In genomic region chr10:11255796-11256444, GRCh38 we compare ENCODE assay signal across 12 cellular contexts.
DNase-seq lines count a peak whose midpoint lies in the region; ATAC-seq and TF ChIP-seq lines count a peak whose summit lies in the region.
"Had no signal": no experiment of that assay in that cellular context is flagged by ENCODE, and none has a peak within 500 bp of the region (broad histone marks: within the 10 kb centered on the region; RNA-seq: fewer than 3 reads in every experiment).

No MANE protein-coding gene starts in this region.

- no peak overlapping the region for H3K9ac ChIP-seq in OCI-LY3 (ENCODE audit: low read length)

- H3K27me3 ChIP-seq in OCI-LY3 (ENCODE audit: low read depth, low read length): peaks cover 9% of the 10 kb centered on the region; the same call in 1 of the 2 replicates
- H3K27me3 ChIP-seq in GM23338 (ENCODE audit: insufficient read depth): no peaks in the 10 kb centered on the region

- peaks cover 57% of the 10 kb centered on the region in 2 donors for H3K4me1 Mint-ChIP-seq in natural killer cell treated with Interleukin-12 subunit alpha and Interleukin-12 subunit beta and Interleukin-15 and Interleukin-18, amount 100 ng/mL, for 72 hours (ENCODE audit: low read depth in 2 of 2)
- H3K4me1 Mint-ChIP-seq in GM23338: peaks cover 15% of the 10 kb centered on the region

- H3K79me2 ChIP-seq in OCI-LY3 (ENCODE audit: low read length) (no peaks in the 10 kb centered on the region), GM23338 (replicated peaks; ENCODE audit: insufficient read depth) (no peaks in the 10 kb centered on the region)

- peak overlapping the region; percentile 76 to 86 for H3K27ac Mint-ChIP-seq in natural killer cell treated with Interleukin-12 subunit alpha and Interleukin-12 subunit beta and Interleukin-15 and Interleukin-18, amount 100 ng/mL, for 72 hours
- H3K27ac Mint-ChIP-seq in GM23338: no peak overlapping the region

- H3K27ac ChIP-seq in OCI-LY3 (ENCODE audit: low read length): no peak overlapping the region
- no peak overlapping the region for H3K27ac ChIP-seq in GM23338 (ENCODE audit: low read depth)
- H3K27ac ChIP-seq: A549, lower lobe of right lung had no signal

- H3K4me3 ChIP-seq in OCI-LY3 (ENCODE audit: low read length): no peak overlapping the region
- H3K4me3 ChIP-seq in GM23338: no peak overlapping the region
- H3K4me3 ChIP-seq: A549, lower lobe of right lung had no signal

- H3F3A ChIP-seq in GM23338 (replicated peaks; ENCODE audit: low read depth): no peaks in the 10 kb centered on the region

- H3K4me2 ChIP-seq in OCI-LY3 (ENCODE audit: low read length): peak overlapping the region; percentile 42
- no peak overlapping the region for H3K4me2 ChIP-seq in GM23338
- H3K4me2 ChIP-seq: A549 had no signal

- peak; percentile 57 for ATAC-seq in HG02870 (IDR thresholded peaks at IDR 0.05; ENCODE audit: unreplicated experiment)
- ATAC-seq in natural killer cell treated with Interleukin-12 subunit alpha and Interleukin-12 subunit beta and Interleukin-15 and Interleukin-18, amount 100 ng/mL, for 72 hours: no peak
- no peak for ATAC-seq in GM23338
- ATAC-seq: A549 had no signal

- H3K36me3 ChIP-seq in OCI-LY3 (replicated peaks; ENCODE audit: low read depth, low read length) (no peaks in the 10 kb centered on the region), GM23338 (ENCODE audit: insufficient read depth) (no peaks in the 10 kb centered on the region)

- H3K36me3 Mint-ChIP-seq in natural killer cell treated with Interleukin-12 subunit alpha and Interleukin-12 subunit beta and Interleukin-15 and Interleukin-18, amount 100 ng/mL, for 72 hours: peaks cover 32% of the 10 kb centered on the region
- H3K36me3 Mint-ChIP-seq in GM23338 (ENCODE audit: low read depth): no peaks in the 10 kb centered on the region

- DNase-seq in NCI-H1417 (lab: John Stamatoyannopoulos, UW): peak in 2 of 3 experiments; percentile 1 to 58
- DNase-seq in NCI-H1417 treated with DMSO at 0.1 percent for 48 hours (lab: John Stamatoyannopoulos, UW): no peak
- DNase-seq in natural killer cell treated with Interleukin-12 subunit alpha and Interleukin-12 subunit beta and Interleukin-15 and Interleukin-18, amount 100 ng/mL, for 72 hours (ENCODE audit: low spot score): no peak
- no peak for DNase-seq in GM23338 (ENCODE audit: low spot score)
- no peak for DNase-seq in DMS 273 treated with DMSO at 0.1 percent for 48 hours (lab: John Stamatoyannopoulos, UW)
- no peak for DNase-seq in NCI-H1092 (lab: John Stamatoyannopoulos, UW)
- DNase-seq: activated gamma-delta T cell treated with Interleukin-2 at 50 U/mL for 16 hours, lower lobe of right lung, small intestine had no signal

- H3K4me3 Mint-ChIP-seq in natural killer cell treated with Interleukin-12 subunit alpha and Interleukin-12 subunit beta and Interleukin-15 and Interleukin-18, amount 100 ng/mL, for 72 hours: no peak overlapping the region
- H3K4me3 Mint-ChIP-seq in GM23338: no peak overlapping the region

- no peaks in the 10 kb centered on the region for H3K9me3 ChIP-seq in OCI-LY3 (ENCODE audit: insufficient read depth, low read length)
- H3K9me3 ChIP-seq: A549, lower lobe of right lung had no signal

- no peaks in the 10 kb centered on the region for H3K9me3 Mint-ChIP-seq in natural killer cell treated with Interleukin-12 subunit alpha and Interleukin-12 subunit beta and Interleukin-15 and Interleukin-18, amount 100 ng/mL, for 72 hours
- H3K9me3 Mint-ChIP-seq in GM23338: no peaks in the 10 kb centered on the region

- H3K4me1 ChIP-seq in OCI-LY3 (ENCODE audit: low read length) (peaks cover 18% of the 10 kb centered on the region), GM23338 (ENCODE audit: insufficient read depth) (no peaks in the 10 kb centered on the region)
- H3K4me1 ChIP-seq: A549, lower lobe of right lung had no signal

- H2AFZ ChIP-seq in OCI-LY3 (ENCODE audit: low read depth, low read length) (no peak overlapping the region), GM23338 (no peak overlapping the region)

- H4K20me1 ChIP-seq in OCI-LY3 (ENCODE audit: insufficient read depth, low read length) (0 out of 2 replicates have a peak, but pooled peaks cover under 1% of the 10 kb centered on the region), GM23338 (replicated peaks; ENCODE audit: insufficient read depth) (no peaks in the 10 kb centered on the region; the same call in 1 of the 2 replicates)

- TF ChIP-seq CTCF in OCI-LY3 (IDR thresholded peaks at IDR 0.05; ENCODE audit: low read depth, low read length): no peak
- TF ChIP-seq CTCF in GM23338 (conservative IDR thresholded peaks at IDR 0.05; ENCODE audit: low read depth in 2 of 2): no peak

- H3K9me2 ChIP-seq in GM23338 (ENCODE audit: insufficient read depth): no peaks in the 10 kb centered on the region

- H3K27me3 Mint-ChIP-seq in natural killer cell treated with Interleukin-12 subunit alpha and Interleukin-12 subunit beta and Interleukin-15 and Interleukin-18, amount 100 ng/mL, for 72 hours: no peaks in the 10 kb centered on the region
- H3K27me3 Mint-ChIP-seq in GM23338 (ENCODE audit: insufficient read depth, low read depth, poor library complexity): peaks cover 10% of the 10 kb centered on the region

TF ChIP-seq in GM23338, 12 proteins besides CTCF, POLR2A, EP300 and RAD21:
- TF ChIP-seq CREB1 (CRISPR knock-in tag; IDR thresholded peaks at IDR 0.05; ENCODE audit: low read depth) (no peak), JUNB (IDR thresholded peaks at IDR 0.05; ENCODE audit: unreplicated experiment) (no peak), EZH2phosphoT487 (IDR thresholded peaks at IDR 0.05; ENCODE audit: unreplicated experiment) (no peak), ETS1 (IDR thresholded peaks at IDR 0.05) (no peak), STAT1 (IDR thresholded peaks at IDR 0.05; ENCODE audit: unreplicated experiment) (no peak), NANOG (IDR thresholded peaks at IDR 0.05; ENCODE audit: borderline replicate concordance) (no peak), POLR2AphosphoS5 (IDR thresholded peaks at IDR 0.05; ENCODE audit: low read depth) (no peak), EZH2 (IDR thresholded peaks at IDR 0.05; ENCODE audit: low read depth, unreplicated experiment) (no peak)

Comparison
In these comparisons a context has a peak if more than half of its experiments do, and no peak if none do; other contexts are left out.
1. DNase-seq: peak in NCI-H1417 (2 of 3); none in NCI-H1417 treated with DMSO at 0.1 percent for 48 hours (single experiment), natural killer cell treated with Interleukin-12 subunit alpha and Interleukin-12 subunit beta and Interleukin-15 and Interleukin-18, amount 100 ng/mL, for 72 hours (single experiment), GM23338 (single experiment), DMS 273 treated with DMSO at 0.1 percent for 48 hours (single experiment) and NCI-H1092 (single experiment).